9 cellular contexts compared by ENCODE assay signal in genomic region chr4:176277162-176277904, GRCh38. TPM values are rescaled to one million over a fixed set of nuclear protein-coding genes. Genes with fewer than 3 reads are reported as not detected.
DNase-seq lines count a peak whose midpoint lies in the region; ATAC-seq, FAIRE-seq and TF ChIP-seq lines count a peak whose summit lies in the region.
"Had no signal": no experiment of that assay in that cellular context is flagged by ENCODE, and none has a peak within 500 bp of the region (broad histone marks: within the 10 kb centered on the region; RNA-seq: fewer than 3 reads in every experiment).

No MANE protein-coding gene starts in this region.

- POLR2A ChIA-PET in H1 (lab: Charles Lee; ENCODE audit: partially characterized antibody), result no interaction called here

- H3K79me2 ChIP-seq in H1 (ENCODE audit: control insufficient read depth in 1 of 2, insufficient read depth in 2 of 2, low read length in 2 of 2), result no peaks in the 10 kb centered on the region

- no peak overlapping the region for H3K56ac ChIP-seq in H1 (replicated peaks; ENCODE audit: insufficient read length, low read depth, low read length)

- FAIRE-seq in H1 (lab: Jason Lieb, UNC), result no peak

- no peak overlapping the region for H2AK5ac ChIP-seq in H1 (ENCODE audit: low read depth, low read length)

- H3K4me2 ChIP-seq in H1 (ENCODE audit: insufficient read depth in 1 of 2, low read depth in 2 of 2, low read length in 2 of 2), result no peak overlapping the region

- H2BK5ac ChIP-seq in H1 (ENCODE audit: low read depth, low read length), result no peak overlapping the region; the same call in 1 of the 2 replicates

- no peak overlapping the region for H4K5ac ChIP-seq in H1 (ENCODE audit: insufficient read length, low read depth, low read length)

- H4K20me1 ChIP-seq in H1 (replicated peaks in 1 of 2; ENCODE audit: control insufficient read depth in 1 of 2, insufficient read depth in 2 of 2, low read length in 2 of 2), result no peaks in the 10 kb centered on the region

- no peak overlapping the region for H4K8ac ChIP-seq in H1 (ENCODE audit: extremely low read depth, insufficient read depth, low read length)

- H3K4ac ChIP-seq in H1 (replicated peaks; ENCODE audit: insufficient read length, low read depth, low read length), result no peak overlapping the region

- no peaks in the 10 kb centered on the region for H3K79me1 ChIP-seq in H1 (ENCODE audit: low read depth, low read length)

- no peaks in the 10 kb centered on the region for H3K23me2 ChIP-seq in H1 (ENCODE audit: low read depth, low read length)

- no peak overlapping the region; the same call in 1 of the 2 replicates for H2BK12ac ChIP-seq in H1 (ENCODE audit: low read depth, low read length)

- TF ChIP-seq POLR2A in H1 (IDR thresholded peaks at IDR 0.05; ENCODE audit: control extremely low read depth in 1 of 2, low read depth in 2 of 2, low read length in 2 of 2), result no peak

- H3K27me3 ChIP-seq in SJCRH30 (no peaks in the 10 kb centered on the region), H1 (replicated peaks in 1 of 4; ENCODE audit: control insufficient read depth in 3 of 4, extremely low read depth in 1 of 4, insufficient read depth in 3 of 4, low read length in 3 of 4) (no peaks in the 10 kb centered on the region), tibial artery (no peaks in the 10 kb centered on the region)

- H2BK20ac ChIP-seq in H1 (ENCODE audit: low read length), result no peak overlapping the region

- no peak overlapping the region for H2BK120ac ChIP-seq in H1 (replicated peaks; ENCODE audit: low read depth, low read length)

- DNase-seq in SIG-M5 treated with dmso at 0.1 percent for 504 hours (lab: John Stamatoyannopoulos, UW; ENCODE audit: unreplicated experiment) (peak; percentile 49), SIG-M5 (lab: John Stamatoyannopoulos, UW) (no peak), LHCN-M2 (ENCODE audit: low read depth) (peak; percentile 74), SJCRH30 (peak; percentile 45 to 56), H1 (ENCODE audit: low read depth in 1 of 2, low spot score in 2 of 2) (peak in 1 of 2 experiments; percentile 17), lung microvascular endothelial cell (ENCODE audit: low read depth in 2 of 2) (peak; percentile 59 to 76), tibial artery (peak; percentile 54 to 77)

- no peak overlapping the region for H4K91ac ChIP-seq in H1 (replicated peaks; ENCODE audit: insufficient read length, low read length)

- TF ChIP-seq RAD21 in H1 (IDR thresholded peaks at IDR 0.05 in 1 of 2, conservative IDR thresholded peaks at IDR 0.05 in 1 of 2; ENCODE audit: low read depth in 2 of 2, low read length in 2 of 2), result peak; percentile 59 to 63

- ATAC-seq in GM21717 (IDR thresholded peaks at IDR 0.05; ENCODE audit: unreplicated experiment), result peak; percentile 89

- H3K36me3 ChIP-seq in SJCRH30 (no peaks in the 10 kb centered on the region), H1 (ENCODE audit: control insufficient read depth in 2 of 4, insufficient read depth in 4 of 4, low read length in 3 of 4) (no peaks in the 10 kb centered on the region), tibial artery (no peaks in the 10 kb centered on the region)

- H3K9me3 ChIP-seq in SJCRH30 (replicated peaks) (no peaks in the 10 kb centered on the region), H1 (ENCODE audit: insufficient read depth in 2 of 2, low read depth in 1 of 2, low read length in 1 of 2) (no peaks in the 10 kb centered on the region), tibial artery (no peaks in the 10 kb centered on the region)

- WGBS in H1 (ENCODE audit: extremely low coverage in 1 of 2, insufficient coverage in 1 of 2, insufficient read length in 1 of 2, insufficient replicate concordance in 2 of 2, low coverage in 1 of 2, low lambda C conversion rate in 2 of 2, missing lambda C conversion rate in 1 of 2), 2 experiments, result 78% methylated on average over 12 of the region's 13 CpGs; no CpG with 5 or more reads in 1 of the 2 experiments

- H3K9ac ChIP-seq in H1 (replicated peaks in 1 of 4; ENCODE audit: extremely low read depth in 1 of 4, low read depth in 3 of 4, low read length in 3 of 4), result no peak overlapping the region

- no peak overlapping the region for H3K14ac ChIP-seq in H1 (ENCODE audit: insufficient read length)

- no peak for TF ChIP-seq EP300 in H1 (IDR thresholded peaks at IDR 0.05; ENCODE audit: borderline replicate concordance in 1 of 2, low read depth in 2 of 2, low read length in 2 of 2)

- CTCF ChIA-PET in H1 (lab: Charles Lee; ENCODE audit: partially characterized antibody), result interaction anchor here (0.6 to 2.6 kb wide), 25 partner anchors 9 to 330 kb away, joined by 3 to 14 read pairs (median 4); partner anchors contain the start of genes ASB5 and SPATA4

- TF ChIP-seq CTCF in H1 (IDR thresholded peaks at IDR 0.05; ENCODE audit: control extremely low read depth in 1 of 3, insufficient read depth in 1 of 3, low read depth in 1 of 3, low read length in 3 of 3) (peak; percentile 30 to 55 (median 47)), tibial artery (IDR thresholded peaks at IDR 0.05) (peak; percentile 45 to 49)

- H3K27ac ChIP-seq in SJCRH30 (no peak overlapping the region), H1 (ENCODE audit: low read depth, low read length) (no peak overlapping the region), tibial artery (peak overlapping the region in 1 of 2 donors; percentile 25)

- H3K18ac ChIP-seq in H1 (ENCODE audit: extremely low read depth, low read length), result no peak overlapping the region

- no peaks in the 10 kb centered on the region; the same call in 1 of the 2 replicates for H3K4me1 ChIP-seq in SJCRH30
- peaks cover 0 to 5% (median 2%) of the 10 kb centered on the region in 4 experiments; a peak in 3 of 7 replicates for H3K4me1 ChIP-seq in H1 (replicated peaks in 1 of 4; ENCODE audit: control insufficient read depth in 3 of 4, insufficient read depth in 4 of 4, low read length in 3 of 4)
- peaks cover 0 to 24% (median 0%) of the 10 kb centered on the region in 4 donors for H3K4me1 ChIP-seq in tibial artery

- peak overlapping the region; percentile 95 for H2AFZ ChIP-seq in H1 (ENCODE audit: low read length)

- H2BK15ac ChIP-seq in H1 (ENCODE audit: low read length), result 0 out of 2 replicates have a peak overlapping the region, but pooled peaks have one; percentile 83

- H3K23ac ChIP-seq in H1 (ENCODE audit: insufficient read length), result no peak overlapping the region

- intact Hi-C loops in tibial artery (cut with DNase I; ENCODE audit: low total_unique reads), result loop anchor here (5.0 kb wide), 1 partner anchor 125 kb away; no protein-coding TSS in a partner anchor

- no peak overlapping the region for H3K4me3 ChIP-seq in SJCRH30
- no peak overlapping the region for H3K4me3 ChIP-seq in H1 (ENCODE audit: extremely low read depth in 1 of 4, insufficient read depth in 2 of 4, low read depth in 3 of 4, low read length in 4 of 4)
- peak overlapping the region in 1 of 2 donors; percentile 18 for H3K4me3 ChIP-seq in tibial artery

TF ChIP-seq in H1, 55 proteins besides CTCF, POLR2A, EP300 and RAD21:
- TF ChIP-seq RFX5 (IDR thresholded peaks at IDR 0.05; ENCODE audit: borderline replicate concordance, low read depth, low read length), result no peak
- TF ChIP-seq, protein P1, sequence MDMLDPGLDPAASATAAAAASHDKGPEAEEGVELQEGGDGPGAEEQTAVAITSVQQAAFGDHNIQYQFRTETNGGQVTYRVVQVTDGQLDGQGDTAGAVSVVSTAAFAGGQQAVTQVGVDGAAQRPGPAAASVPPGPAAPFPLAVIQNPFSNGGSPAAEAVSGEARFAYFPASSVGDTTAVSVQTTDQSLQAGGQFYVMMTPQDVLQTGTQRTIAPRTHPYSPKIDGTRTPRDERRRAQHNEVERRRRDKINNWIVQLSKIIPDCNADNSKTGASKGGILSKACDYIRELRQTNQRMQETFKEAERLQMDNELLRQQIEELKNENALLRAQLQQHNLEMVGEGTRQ (IDR thresholded peaks at IDR 0.05; ENCODE audit: low read length), result no peak
- TF ChIP-seq SAP30 (IDR thresholded peaks at IDR 0.05; ENCODE audit: insufficient read depth, insufficient replicate concordance, low read length), result no peak
- TF ChIP-seq KDM5A (IDR thresholded peaks at IDR 0.05; ENCODE audit: low read length), result no peak
- TF ChIP-seq YY1 (IDR thresholded peaks at IDR 0.05; ENCODE audit: low read depth, low read length), result no peak
TF ChIP-seq in H1: peak in this region for 0.

RNA-seq across cellular contexts. Expression of gene ASB5, which starts 8.3 kb away (rescaled TPM):
- 619 and 636 TPM in 2 replicates for total RNA-seq in LHCN-M2 (2014; rRNA removed)
- 307 TPM for polyA plus RNA-seq in LHCN-M2 (2012)
- 6.4 and 7.3 TPM in 2 replicates for total RNA-seq in SJCRH30 (2014; rRNA removed; shearing (Covaris generic))
- total RNA-seq in H1 (2021; fragmentation: NEBNext Ultra II Directional; extraction: Animal tissue kit (Norgen Biotek cat#: 25700)), result not detected in 2 replicates
- polyA plus RNA-seq in H1 (2011; rRNA removed), result 0.02 TPM in 1 of 2 replicates, not detected in the other
- polyA plus RNA-seq in H1 (2011; cell fraction: cytosol; rRNA removed), result not detected
- not detected for polyA plus RNA-seq in H1 (2011; cell fraction: nucleus; rRNA removed)
- not detected in 4 replicates for polyA plus RNA-seq in H1 (2012, experiment 1 of 2)
- polyA plus RNA-seq in H1 (2012, experiment 2 of 2), result not detected
- 0.02 TPM for polyA plus RNA-seq in H1 (2013, experiment 1 of 2)
- 0.02 TPM for polyA plus RNA-seq in H1 (2013, experiment 2 of 2)
- polyA minus RNA-seq in H1 (2011; rRNA and poly(A)+ RNA removed), result not detected in 2 replicates
- polyA minus RNA-seq in H1 (2011; cell fraction: cytosol; rRNA and poly(A)+ RNA removed), result not detected
- polyA minus RNA-seq in H1 (2011; cell fraction: nucleus; rRNA and poly(A)+ RNA removed), result not detected
- total RNA-seq in lung microvascular endothelial cell, result not detected in 2 replicates
- total RNA-seq: CD8-positive, alpha-beta memory T cell had no signal
- polyA plus RNA-seq: CD8-positive, alpha-beta memory T cell had no signal

RNA-seq across cellular contexts. Expression of gene SPCS3, which starts 42.4 kb away (rescaled TPM):
- 94.5 and 95.1 TPM in 2 replicates for total RNA-seq in LHCN-M2 (2014; rRNA removed)
- 47.9 TPM for polyA plus RNA-seq in LHCN-M2 (2012)
- total RNA-seq in SJCRH30 (2014; rRNA removed; shearing (Covaris generic)), result 63.9 and 76.3 TPM in 2 replicates
- total RNA-seq in H1 (2021; fragmentation: NEBNext Ultra II Directional; extraction: Animal tissue kit (Norgen Biotek cat#: 25700)), result 107 and 117 TPM in 2 replicates
- polyA plus RNA-seq in H1 (2011; rRNA removed), result 12.5 and 18.4 TPM in 2 replicates
- polyA plus RNA-seq in H1 (2011; cell fraction: cytosol; rRNA removed), result 21.5 TPM
- 24.2 TPM for polyA plus RNA-seq in H1 (2011; cell fraction: nucleus; rRNA removed)
- 36.0 to 58.1 TPM (median 38.3 TPM) in 4 replicates for polyA plus RNA-seq in H1 (2012, experiment 1 of 2)
- polyA plus RNA-seq in H1 (2012, experiment 2 of 2), result 15.3 TPM
- 72.7 TPM for polyA plus RNA-seq in H1 (2013, experiment 1 of 2)
- polyA plus RNA-seq in H1 (2013, experiment 2 of 2), result 78.3 TPM
- 14.2 and 25.4 TPM in 2 replicates for polyA minus RNA-seq in H1 (2011; rRNA and poly(A)+ RNA removed)
- polyA minus RNA-seq in H1 (2011; cell fraction: cytosol; rRNA and poly(A)+ RNA removed), result 20.0 TPM
- 72.5 TPM for polyA minus RNA-seq in H1 (2011; cell fraction: nucleus; rRNA and poly(A)+ RNA removed)
- 94.6 and 120 TPM in 2 replicates for total RNA-seq in lung microvascular endothelial cell

Comparison
In these comparisons a context has a peak if more than half of its experiments do, and no peak if none do; other contexts are left out.
1. RNA of gene ASB5, which starts 8.3 kb away (total RNA-seq): 619 to 636 TPM in LHCN-M2; 6.4 to 7.3 TPM in SJCRH30, not detected in H1 and not detected in lung microvascular endothelial cell; every median in the first group is over 10 times any median in the second.